16 cellular contexts compared by ENCODE assay signal in genomic region chr13:110232146-110232545, GRCh38.
DNase-seq lines count a peak whose midpoint lies in the region; ATAC-seq, FAIRE-seq and TF ChIP-seq lines count a peak whose summit lies in the region.
"Had no signal": no experiment of that assay in that cellular context is flagged by ENCODE, and none has a peak within 500 bp of the region (broad histone marks: within the 10 kb centered on the region; RNA-seq: fewer than 3 reads in every experiment).

No MANE protein-coding gene starts in this region.

- peaks cover 30% of the 10 kb centered on the region for H3K79me1 ChIP-seq in mesenchymal stem cell (replicated peaks; ENCODE audit: low read length, poor library complexity, severe bottlenecking)

- TF ChIP-seq EP300 in GM12878 (IDR thresholded peaks at IDR 0.05; ENCODE audit: borderline replicate concordance in 1 of 2, control insufficient read depth in 1 of 2, low read depth in 2 of 2, low read length in 2 of 2) (no peak), stomach (IDR thresholded peaks at IDR 0.05) (no peak)

- POLR2A ChIA-PET in GM12878 (lab: Charles Lee) = no interaction called here

- H2AFZ ChIP-seq in GM23248 (peak overlapping the region; percentile 79; the same call in 1 of the 2 replicates), GM12878 (ENCODE audit: control insufficient read depth, low read depth, low read length) (no peak overlapping the region), mesenchymal stem cell (ENCODE audit: low read depth, low read length) (no peak overlapping the region)

- no peak overlapping the region; the same call in 1 of the 2 replicates for H3K4me3 ChIP-seq in GM23248
- H3K4me3 ChIP-seq in GM12878 = no peak overlapping the region
- H3K4me3 ChIP-seq in mesenchymal stem cell (ENCODE audit: insufficient read depth in 1 of 2, low read depth in 1 of 2, low read length in 2 of 2) = peak overlapping the region in 1 of 2 experiments; percentile 79
- no peak overlapping the region for H3K4me3 ChIP-seq in stomach
- H3K4me3 ChIP-seq in kidney (ENCODE audit: low read length in 2 of 2) = no peak overlapping the region
- H3K4me3 ChIP-seq in SJCRH30 = no peak overlapping the region

- H3K27ac ChIP-seq in GM23248 (peak overlapping the region; percentile 63; the same call in 1 of the 2 replicates), GM12878 (ENCODE audit: control insufficient read depth, insufficient read depth) (no peak overlapping the region), mesenchymal stem cell (ENCODE audit: low read length, poor library complexity, severe bottlenecking) (no peak overlapping the region), stomach (peak overlapping the region in 4 of 5 donors; percentile 69 to 82 (median 74)), kidney (ENCODE audit: low read depth in 2 of 2, low read length in 2 of 2) (no peak overlapping the region), SJCRH30 (no peak overlapping the region)

- no peak for TF ChIP-seq CTCF in GM12878 (IDR thresholded peaks at IDR 0.05 in 2 of 3, conservative IDR thresholded peaks at IDR 0.05 in 1 of 3; ENCODE audit: control insufficient read depth in 2 of 3, extremely low read depth in 1 of 3, insufficient read depth in 1 of 3, low read depth in 3 of 3, low read length in 3 of 3)
- no peak for TF ChIP-seq CTCF in stomach (IDR thresholded peaks at IDR 0.05)
- TF ChIP-seq CTCF in kidney (IDR thresholded peaks at IDR 0.05; ENCODE audit: borderline replicate concordance, extremely low read depth, insufficient read depth) = no peak

- H2BK120ac ChIP-seq in mesenchymal stem cell (ENCODE audit: low read depth, low read length) = no peak overlapping the region

- H3K4ac ChIP-seq in mesenchymal stem cell (ENCODE audit: low read depth in 1 of 2, low read length in 2 of 2) = no peak overlapping the region

- SMC1A ChIA-PET in GM12878 (lab: Charles Lee; ENCODE audit: uncharacterized antibody, unreplicated experiment) = interaction anchor here (1.1 to 2.2 kb wide), 5 partner anchors 9 to 212 kb away, joined by 3 to 10 read pairs (median 5); no protein-coding TSS in a partner anchor

- no peak for DNase-seq in GM23248
- no peak for DNase-seq in GM12878 (ENCODE audit: low read depth, low spot score)
- no peak for DNase-seq in mesenchymal stem cell
- DNase-seq in stomach = no peak
- DNase-seq in HUDEP-2 (lab: John Stamatoyannopoulos, UW; ENCODE audit: unreplicated experiment in 76 of 76) = no peak
- DNase-seq in activated CD4-positive, alpha-beta T cell treated with anti-CD3 and anti-CD28 coated beads for 4 hours = no peak
- no peak for DNase-seq in kidney
- DNase-seq in SJCRH30 = no peak
- DNase-seq: activated B cell treated with CpG ODN at 0.5 μM for 24 hours; activated naive CD8-positive, alpha-beta T cell treated with anti-CD3 and anti-CD28 coated beads, Interleukin-2, amount 10 ng/mL, durations not matched to agents 7 days and 5 days; hippocampal formation; kidney glomerular epithelial cell; NCI-H1930; NCI-H446; stimulated activated naive B cell treated with anti-CD40 and anti-IgM and Interleukin-4, amounts not matched to agents 10 μg/mL and 1 μg/mL and 100 μg/mL, for 72 hours had no signal

- RAD21 ChIA-PET in GM12878 (lab: Charles Lee; ENCODE audit: unreplicated experiment) = interaction anchor here (1.0 kb wide), 1 partner anchor 10 kb away, joined by 3 read pairs; no protein-coding TSS in a partner anchor

- H3K36me3 ChIP-seq in GM23248 (ENCODE audit: low read depth) = no peaks in the 10 kb centered on the region
- no peaks in the 10 kb centered on the region for H3K36me3 ChIP-seq in GM12878 (ENCODE audit: control insufficient read depth in 2 of 2, insufficient read depth in 2 of 2, low read length in 1 of 2)
- peaks cover 0 to 40% of the 10 kb centered on the region in 2 experiments for H3K36me3 ChIP-seq in mesenchymal stem cell (ENCODE audit: control insufficient read depth in 1 of 2, insufficient read depth in 2 of 2, low read depth in 1 of 2, low read length in 2 of 2)
- H3K36me3 ChIP-seq in stomach = no peaks in the 10 kb centered on the region
- H3K36me3 ChIP-seq in kidney (ENCODE audit: control insufficient read depth in 1 of 2, insufficient read depth in 2 of 2, low read length in 2 of 2) = peaks cover 3 to 4% of the 10 kb centered on the region in 2 donors
- H3K36me3 ChIP-seq in SJCRH30 = peaks cover 4% of the 10 kb centered on the region
- H3K36me3 ChIP-seq: breast epithelium had no signal

- no peak for TF ChIP-seq RAD21 in GM12878 (IDR thresholded peaks at IDR 0.05; ENCODE audit: insufficient read depth, low read depth, low read length)

- TF ChIP-seq POLR2A in GM12878 (IDR thresholded peaks at IDR 0.05; ENCODE audit: low read depth, low read length) (no peak), stomach (IDR thresholded peaks at IDR 0.05) (no peak)

- 59 to 66% methylated on average over 5 of the region's 5 CpGs for WGBS in GM23248 (ENCODE audit: low coverage in 1 of 2, low lambda C conversion rate in 2 of 2, missing lambda C conversion rate in 2 of 2), 2 experiments
- 15% methylated on average over 5 of the region's 5 CpGs for WGBS in GM12878 (ENCODE audit: insufficient coverage, insufficient replicate concordance, low lambda C conversion rate, missing lambda C conversion rate)
- 69% methylated on average over 4 of the region's 5 CpGs for WGBS in mesenchymal stem cell
- 48 to 64% (median 56%) methylated on average over 5 of the region's 5 CpGs for WGBS in stomach, 5 donors

- H2BK12ac ChIP-seq in mesenchymal stem cell (ENCODE audit: low read length in 2 of 2) = no peak overlapping the region

- no peak overlapping the region for H2BK15ac ChIP-seq in mesenchymal stem cell (ENCODE audit: low read depth, poor library complexity, severe bottlenecking)

- H3K9me2 ChIP-seq in GM23248 (ENCODE audit: insufficient read depth) = no peaks in the 10 kb centered on the region

- no peak overlapping the region for H3K18ac ChIP-seq in mesenchymal stem cell (ENCODE audit: low read depth in 1 of 2, low read length in 2 of 2)

- H3K27me3 ChIP-seq in GM23248 (replicated peaks; ENCODE audit: insufficient read depth) (no peaks in the 10 kb centered on the region), GM12878 (replicated peaks in 1 of 2; ENCODE audit: control insufficient read depth in 2 of 2, insufficient read depth in 2 of 2, low read length in 1 of 2) (peaks cover 0 to 5% of the 10 kb centered on the region in 2 experiments; a peak in 1 of 4 replicates), mesenchymal stem cell (ENCODE audit: control insufficient read depth in 1 of 2, insufficient read depth in 1 of 2, low read length in 2 of 2) (no peaks in the 10 kb centered on the region), stomach (peaks cover 0 to 3% (median 0%) of the 10 kb centered on the region in 3 donors), SJCRH30 (no peaks in the 10 kb centered on the region)
- H3K27me3 ChIP-seq: breast epithelium had no signal

- CTCF ChIA-PET in GM12878 (lab: Yijun Ruan, JAX) = interaction anchor here (0.6 to 2.2 kb wide), 4 partner anchors 10 to 212 kb away, joined by 3 to 13 read pairs (median 7); no protein-coding TSS in a partner anchor

- no peak overlapping the region for H3K23ac ChIP-seq in mesenchymal stem cell (ENCODE audit: low read length in 2 of 2)

- H3K9me3 ChIP-seq in GM23248 (ENCODE audit: low read depth) (no peaks in the 10 kb centered on the region), GM12878 (replicated peaks; ENCODE audit: control insufficient read depth, insufficient read depth, low read length) (no peaks in the 10 kb centered on the region), mesenchymal stem cell (ENCODE audit: control insufficient read depth, low read length) (no peaks in the 10 kb centered on the region), stomach (no peaks in the 10 kb centered on the region), kidney (ENCODE audit: control insufficient read depth in 1 of 2, low read length in 2 of 2) (no peaks in the 10 kb centered on the region), SJCRH30 (replicated peaks) (no peaks in the 10 kb centered on the region; the same call in 1 of the 2 replicates)
- H3K9me3 ChIP-seq: breast epithelium had no signal

- no peak for FAIRE-seq in GM12878 (lab: Jason Lieb, UNC)
- no peak for FAIRE-seq in kidney (lab: Jason Lieb, UNC)

- intact Hi-C loops in GM12878 (cut with micrococcal nuclease; ENCODE audit: unreplicated experiment) = no loop called here
- intact Hi-C loops in stomach (cut with DNase I; ENCODE audit: low total_unique reads) = no loop called here
- intact Hi-C loops in kidney (cut with DNase I) = no loop called here

- H3K79me2 ChIP-seq in GM23248 (ENCODE audit: insufficient read depth) = no peaks in the 10 kb centered on the region
- no peaks in the 10 kb centered on the region for H3K79me2 ChIP-seq in GM12878 (ENCODE audit: control insufficient read depth, insufficient read depth, low read length)

- H4K91ac ChIP-seq in mesenchymal stem cell (ENCODE audit: low read length) = no peak overlapping the region

- peak overlapping the region; percentile 92 for H3K4me2 ChIP-seq in GM23248 (ENCODE audit: unreplicated experiment)
- no peak overlapping the region for H3K4me2 ChIP-seq in GM12878 (ENCODE audit: control insufficient read depth, insufficient read depth)
- H3K4me2 ChIP-seq in mesenchymal stem cell (ENCODE audit: low read length, poor library complexity, severe bottlenecking) = no peak overlapping the region

- peak overlapping the region; percentile 73 for H3K9ac ChIP-seq in GM23248
- H3K9ac ChIP-seq in GM12878 (ENCODE audit: control insufficient read depth, insufficient read depth, low read length) = no peak overlapping the region
- H3K9ac ChIP-seq in mesenchymal stem cell (ENCODE audit: low read length) = peak overlapping the region; percentile 82
- H3K9ac ChIP-seq in kidney (ENCODE audit: low read length in 2 of 2) = no peak overlapping the region

- in situ Hi-C loops in GM23248 (cut with MboI) (loop anchor here (10.0 kb wide), 1 partner anchor 183 kb away; no protein-coding TSS in a partner anchor), GM12878 (cut with MboI) (no loop called here)

- ATAC-seq in GM12878 = no peak
- ATAC-seq: stimulated activated naive B cell treated with anti-CD40 and anti-IgM and Interleukin-4, amounts not matched to agents 10 μg/mL and 1 μg/mL and 100 μg/mL, for 72 hours had no signal

- H2BK5ac ChIP-seq in mesenchymal stem cell (ENCODE audit: low read depth, low read length, poor library complexity, severe bottlenecking) = no peak overlapping the region

- H4K8ac ChIP-seq in mesenchymal stem cell (ENCODE audit: low read length) = no peak overlapping the region

- no peak overlapping the region for H3K14ac ChIP-seq in mesenchymal stem cell (ENCODE audit: low read length in 2 of 2)

- no TSS peak for BruUV-seq in GM12878 (replicated peaks; lab: Mats Ljungman, UMichigan)

- no peaks in the 10 kb centered on the region for H4K20me1 ChIP-seq in GM23248 (ENCODE audit: insufficient read depth)
- no peaks in the 10 kb centered on the region for H4K20me1 ChIP-seq in GM12878 (ENCODE audit: control insufficient read depth, insufficient read depth)

- H3F3A ChIP-seq in GM23248 (ENCODE audit: insufficient read depth) = peaks cover 14% of the 10 kb centered on the region

- H3K4me1 ChIP-seq in GM23248 (ENCODE audit: insufficient read depth) = peaks cover 15% of the 10 kb centered on the region
- no peaks in the 10 kb centered on the region for H3K4me1 ChIP-seq in GM12878 (ENCODE audit: control insufficient read depth, insufficient read depth, low read length)
- H3K4me1 ChIP-seq in mesenchymal stem cell (ENCODE audit: control insufficient read depth, insufficient read depth, low read depth, low read length) = peaks cover 23% of the 10 kb centered on the region
- H3K4me1 ChIP-seq in stomach = peaks cover 0 to 43% (median 28%) of the 10 kb centered on the region in 4 donors
- peaks cover 0 to 4% of the 10 kb centered on the region in 2 donors for H3K4me1 ChIP-seq in kidney (ENCODE audit: control insufficient read depth in 1 of 2, insufficient read depth in 1 of 2, low read depth in 1 of 2, low read length in 2 of 2)
- H3K4me1 ChIP-seq in SJCRH30 = peaks cover 18% of the 10 kb centered on the region
- H3K4me1 ChIP-seq: breast epithelium had no signal

- no peak overlapping the region for H2AK5ac ChIP-seq in mesenchymal stem cell (ENCODE audit: low read length, severe bottlenecking)

Comparison
In these comparisons a context has a peak if more than half of its experiments do, and no peak if none do; other contexts are left out.
1. H3K27ac ChIP-seq: peak in GM23248 (single experiment) and stomach (4 of 5); none in GM12878 (single experiment), mesenchymal stem cell (single experiment), kidney (0 of 2) and SJCRH30 (single experiment).
2. H3K9ac ChIP-seq: peak in GM23248 (single experiment) and mesenchymal stem cell (single experiment); none in GM12878 (single experiment) and kidney (0 of 2).